1 cellular context compared by ENCODE assay signal in genomic region chr1:26289158-26290059, GRCh38.
TF ChIP-seq lines count a peak whose summit lies in the region.

No MANE protein-coding gene starts in this region.

TF ChIP-seq in GM12878, 131 proteins besides CTCF, POLR2A, EP300 and RAD21 (continued from another document):
- TF ChIP-seq REST (IDR thresholded peaks at IDR 0.05; ENCODE audit: low read depth, low read length), result no peak
- no peak; the same call in 1 of the 2 replicates for TF ChIP-seq LARP7 (IDR thresholded peaks at IDR 0.05)
- TF ChIP-seq WRNIP1 (IDR thresholded peaks at IDR 0.05; ENCODE audit: borderline replicate concordance, low read depth, low read length), result no peak
- no peak for TF ChIP-seq CREB1 (IDR thresholded peaks at IDR 0.05; ENCODE audit: low read depth)
- no peak for TF ChIP-seq ZBTB40 (IDR thresholded peaks at IDR 0.05; ENCODE audit: borderline replicate concordance)
- peak; percentile 37 to 68; a peak in 3 of 4 replicates for TF ChIP-seq BHLHE40 (IDR thresholded peaks at IDR 0.05; ENCODE audit: borderline replicate concordance in 1 of 2, low read depth in 2 of 2, low read length in 1 of 2)
- no peak for TF ChIP-seq ZBED1 (IDR thresholded peaks at IDR 0.05; ENCODE audit: borderline replicate concordance)
- TF ChIP-seq ZNF687 (IDR thresholded peaks at IDR 0.05), result peak; percentile 75
- TF ChIP-seq FOS (IDR thresholded peaks at IDR 0.05; ENCODE audit: borderline replicate concordance, extremely low read depth, insufficient read length), result no peak
- TF ChIP-seq USF2 (IDR thresholded peaks at IDR 0.05; ENCODE audit: borderline replicate concordance, low read depth, low read length), result no peak
- TF ChIP-seq CEBPZ (IDR thresholded peaks at IDR 0.05; ENCODE audit: low read depth, low read length), result no peak
- no peak for TF ChIP-seq NRF1 (conservative IDR thresholded peaks at IDR 0.05; ENCODE audit: low read depth, low read length)
- TF ChIP-seq IKZF2 (IDR thresholded peaks at IDR 0.05), result peak in 1 of 2 experiments; percentile 34; a peak in 1 of 4 replicates
- TF ChIP-seq MXI1 (IDR thresholded peaks at IDR 0.05; ENCODE audit: low read depth, low read length), result 0 out of 2 replicates have a peak, but pooled peaks have one; percentile 40
- TF ChIP-seq TCF7 (IDR thresholded peaks at IDR 0.05; ENCODE audit: borderline replicate concordance), result no peak
- TF ChIP-seq MAX (IDR thresholded peaks at IDR 0.05; ENCODE audit: low read depth, low read length), result peak; percentile 40; the same call in 1 of the 2 replicates
- 0 out of 2 replicates have a peak, but pooled peaks have one; percentile 26 for TF ChIP-seq IKZF1 (conservative IDR thresholded peaks at IDR 0.05)
- peak; percentile 83 for TF ChIP-seq SPI1 (IDR thresholded peaks at IDR 0.05; ENCODE audit: borderline replicate concordance, insufficient read depth, low read depth, low read length)
TF ChIP-seq in GM12878: peak in this region for 23.
